ENCODE assay signal across 27 cellular contexts in genomic region chr10:34769941-34770340, GRCh38.
"Had no signal": no experiment of that assay in that cellular context is flagged by ENCODE, and none has a peak within 500 bp of the region (broad histone marks: within the 10 kb centered on the region; RNA-seq: fewer than 3 reads in every experiment).

No MANE protein-coding gene starts in this region.

- H3K4me3 ChIP-seq: esophagus squamous epithelium, left ventricle myocardium inferior, psoas muscle, smooth muscle cell, upper lobe of right lung had no signal

- ATAC-seq: activated naive CD8-positive, alpha-beta T cell treated with anti-CD3 and anti-CD28 coated beads, Interleukin-2, amount 50 U/mL, for 24 hours; activated T-helper 17 cell treated with anti-CD3 and anti-CD28 coated beads, Interleukin-2, amount 50 U/mL, for 72 hours; natural killer cell; psoas muscle; stimulated activated memory B cell treated with anti-CD40 and anti-IgM and Interleukin-4, amounts not matched to agents 10 μg/mL and 1 μg/mL and 100 μg/mL, for 72 hours; stimulated activated naive CD8-positive, alpha-beta T cell treated with anti-CD3 and anti-CD28 coated beads, Interleukin-15, amount 100 ng/mL, for 72 hours; upper lobe of right lung had no signal

- H3K27me3 ChIP-seq: esophagus squamous epithelium, neutrophil, upper lobe of right lung had no signal

- H3K4me2 ChIP-seq: smooth muscle cell had no signal

- H2AFZ ChIP-seq: parathyroid adenoma had no signal

- DNase-seq: activated CD4-positive, alpha-beta memory T cell treated with anti-CD3 and anti-CD28 coated beads, Interleukin-2, amount 10 ng/mL, durations not matched to agents 7 days and 5 days; activated CD4-positive, alpha-beta T cell treated with anti-CD3 and anti-CD28 coated beads, Interleukin-2, amount 10 ng/mL, durations not matched to agents 7 days and 5 days; activated CD4-positive, CD25-positive, alpha-beta regulatory T cell treated with anti-CD3 and anti-CD28 coated beads, Interleukin-2, amount 50 U/mL, for 72 hours; activated CD8-positive, alpha-beta memory T cell treated with anti-CD3 and anti-CD28 coated beads, Interleukin-2, amount 50 U/mL, for 48 hours; activated gamma-delta T cell treated with Interleukin-2 at 50 U/mL for 16 hours; activated naive CD8-positive, alpha-beta T cell treated with anti-CD3 and anti-CD28 coated beads, Interleukin-2, amount 50 U/mL, for 24 hours; activated T-cell treated with anti-CD3 and anti-CD28 coated beads, Interleukin-2, amount 50 U/mL, for 24 hours; amygdala; central memory CD4-positive, alpha-beta T cell; endodermal cell; esophagus squamous epithelium; foreskin melanocyte; left ventricle myocardium inferior; natural killer cell; psoas muscle; stimulated activated CD4-positive, alpha-beta T cell treated with anti-CD3 and anti-CD28 coated beads, Interleukin-1b, Interleukin-23, amount 100 ng/mL, for 48 hours; stimulated activated CD4-positive, alpha-beta T cell treated with anti-CD3 and anti-CD28 coated beads, Interleukin-4, amount 100 ng/mL, for 4 hours; stimulated activated CD8-positive, alpha-beta memory T cell treated with anti-CD3 and anti-CD28 coated beads, Interleukin-4, amount 100 ng/mL, for 48 hours; stimulated activated naive CD8-positive, alpha-beta T cell treated with anti-CD3 and anti-CD28 coated beads, Interleukin-15, amount 100 ng/mL, for 72 hours; substantia nigra; T-helper 1 cell; upper lobe of right lung had no signal

- H3K27ac ChIP-seq: left ventricle myocardium inferior, neutrophil, parathyroid adenoma, upper lobe of right lung had no signal

- H3K9me3 ChIP-seq: esophagus squamous epithelium, left ventricle myocardium inferior, neutrophil, psoas muscle, upper lobe of right lung had no signal

- H3K9ac ChIP-seq: parathyroid adenoma had no signal

- H3K36me3 ChIP-seq: esophagus squamous epithelium, left ventricle myocardium inferior, neutrophil, upper lobe of right lung had no signal
